In genomic region chr1:59699227-59699847, GRCh38 we compare ENCODE assay signal across 8 cellular contexts.
DNase-seq lines count a peak whose midpoint lies in the region; ATAC-seq and TF ChIP-seq lines count a peak whose summit lies in the region.

No MANE protein-coding gene starts in this region.

- 43 to 48% methylated on average over 5 of the region's 5 CpGs for WGBS in thyroid gland, 2 donors

- in situ Hi-C loops in brain microvascular endothelial cell (cut with HindIII; ENCODE audit: low pct_ligation_motif_present, low sequenced_read_pairs): loop anchor here (25.0 kb wide), 1 partner anchor 937 kb away; no protein-coding TSS in a partner anchor

- H3K36me3 ChIP-seq in brain microvascular endothelial cell (replicated peaks) (no peaks in the 10 kb centered on the region), thyroid gland (no peaks in the 10 kb centered on the region)

- DNase-seq in COR-L47 (lab: John Stamatoyannopoulos, UW): peak; percentile 6
- DNase-seq in HEK293T (ENCODE audit: extremely low spot score): peak; percentile 68
- DNase-seq in NOMO-1 treated with dmso at 0.1 percent for 144 hours (lab: John Stamatoyannopoulos, UW; ENCODE audit: unreplicated experiment): peak; percentile 18
- peak; percentile 25 for DNase-seq in brain microvascular endothelial cell
- DNase-seq in left kidney (ENCODE audit: low read depth, low spot score): peak; percentile 76
- no peak for DNase-seq in thyroid gland
- DNase-seq in NK-92 (lab: John Stamatoyannopoulos, UW; ENCODE audit: unreplicated experiment): no peak

- no peaks in the 10 kb centered on the region for H3K9me3 ChIP-seq in thyroid gland

- H3K27ac ChIP-seq in brain microvascular endothelial cell (no peak overlapping the region), thyroid gland (no peak overlapping the region)

- no peak for ATAC-seq in GM19324 (IDR thresholded peaks at IDR 0.05; ENCODE audit: low FRiP score, unreplicated experiment)

- H3K27me3 ChIP-seq in brain microvascular endothelial cell (replicated peaks) (no peaks in the 10 kb centered on the region), thyroid gland (no peaks in the 10 kb centered on the region)

- H3K4me1 ChIP-seq in thyroid gland: peaks cover 0 to 12% of the 10 kb centered on the region in 2 donors

- TF ChIP-seq CTCF in brain microvascular endothelial cell (IDR thresholded peaks at IDR 0.05; ENCODE audit: low read depth, low read length, missing control alignments) (peak; percentile 86), thyroid gland (IDR thresholded peaks at IDR 0.05) (peak; percentile 86 to 93 (median 90))

- intact Hi-C loops in thyroid gland (cut with DNase I): no loop called here

- POLR2A ChIA-PET in HEK293T (lab: Yijun Ruan, JAX): interaction anchor here (1.1 kb wide), 1 partner anchor 916 kb away, joined by 5 read pairs; the partner anchor contains the start of gene JUN

- TF ChIP-seq POLR2A in thyroid gland (IDR thresholded peaks at IDR 0.05): no peak

- CTCF ChIA-PET in HEK293T (lab: Yijun Ruan, JAX): interaction anchor here (0.7 to 2.0 kb wide), 14 partner anchors 9 to 961 kb away, joined by 3 to 5 read pairs (median 4); no protein-coding TSS in a partner anchor

- H3K4me3 ChIP-seq in brain microvascular endothelial cell (ENCODE audit: low read depth, low read length): no peak overlapping the region
- H3K4me3 ChIP-seq in thyroid gland (replicated peaks in 1 of 3): no peak overlapping the region

TF ChIP-seq in HEK293T, 16 proteins besides CTCF, POLR2A, EP300 and RAD21:
- TF ChIP-seq NFRKB (IDR thresholded peaks at IDR 0.05): no peak
- no peak for TF ChIP-seq SP1 (IDR thresholded peaks at IDR 0.05)
- no peak for TF ChIP-seq PKNOX1 (IDR thresholded peaks at IDR 0.05)
- TF ChIP-seq LEF1 (IDR thresholded peaks at IDR 0.05; ENCODE audit: borderline replicate concordance): no peak
- no peak for TF ChIP-seq BHLHE40 (IDR thresholded peaks at IDR 0.05; ENCODE audit: borderline replicate concordance)
- TF ChIP-seq FOXA1 (IDR thresholded peaks at IDR 0.05): no peak

Comparison
In these comparisons a context has a peak if more than half of its experiments do, and no peak if none do; other contexts are left out.
1. DNase-seq: peak in COR-L47 (single experiment), HEK293T (single experiment), NOMO-1 treated with dmso at 0.1 percent for 144 hours (single experiment), brain microvascular endothelial cell (single experiment) and left kidney (single experiment); none in thyroid gland (0 of 2) and NK-92 (single experiment).